Comparison of ENCODE assay signal across 1 cellular context in the genomic region with DNA sequence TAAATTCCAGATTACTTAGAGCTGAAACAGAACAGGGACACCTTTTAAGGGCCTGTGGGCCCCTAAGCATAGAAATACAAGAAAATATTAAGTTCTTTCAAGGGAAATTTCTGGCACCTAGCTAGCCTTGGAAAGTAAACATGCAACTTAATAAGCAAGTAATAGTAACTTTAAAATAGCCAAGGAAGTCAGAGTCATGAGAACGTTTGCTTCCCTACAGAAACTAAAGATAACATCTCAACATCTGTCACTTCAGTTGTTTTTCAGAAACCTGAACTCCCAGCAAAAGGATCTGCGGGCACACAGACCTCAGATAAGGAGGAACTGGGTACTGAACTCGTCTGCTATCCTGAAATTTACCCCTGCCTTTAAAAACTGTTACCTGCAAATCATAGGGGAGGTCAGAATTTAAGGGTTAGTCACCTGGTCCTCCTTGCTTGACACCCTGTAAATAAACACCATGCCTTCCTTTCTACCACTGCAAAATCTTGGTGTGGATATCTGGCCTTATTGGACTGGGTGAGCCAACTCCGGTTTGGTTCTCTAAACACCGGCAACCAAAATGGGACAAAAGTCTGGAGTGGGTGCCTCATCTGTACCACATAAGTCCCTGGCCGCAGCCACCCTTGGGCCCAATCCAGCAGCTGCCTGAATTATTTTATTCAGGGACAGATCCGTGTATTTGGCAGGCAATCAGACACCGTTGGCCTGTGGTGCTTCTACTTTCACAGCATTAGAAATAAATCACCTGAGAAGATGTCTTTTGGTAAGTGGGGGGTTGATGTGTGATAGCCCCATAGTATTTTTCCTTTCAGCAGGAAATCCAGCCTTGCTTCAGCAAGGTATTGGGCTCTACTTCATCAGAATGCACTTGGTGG.
TF ChIP-seq lines count a peak whose summit lies in the region.

No MANE protein-coding gene starts in this region.

TF ChIP-seq in GM12878, 131 proteins besides CTCF, POLR2A, EP300 and RAD21:
- TF ChIP-seq, protein P1, sequence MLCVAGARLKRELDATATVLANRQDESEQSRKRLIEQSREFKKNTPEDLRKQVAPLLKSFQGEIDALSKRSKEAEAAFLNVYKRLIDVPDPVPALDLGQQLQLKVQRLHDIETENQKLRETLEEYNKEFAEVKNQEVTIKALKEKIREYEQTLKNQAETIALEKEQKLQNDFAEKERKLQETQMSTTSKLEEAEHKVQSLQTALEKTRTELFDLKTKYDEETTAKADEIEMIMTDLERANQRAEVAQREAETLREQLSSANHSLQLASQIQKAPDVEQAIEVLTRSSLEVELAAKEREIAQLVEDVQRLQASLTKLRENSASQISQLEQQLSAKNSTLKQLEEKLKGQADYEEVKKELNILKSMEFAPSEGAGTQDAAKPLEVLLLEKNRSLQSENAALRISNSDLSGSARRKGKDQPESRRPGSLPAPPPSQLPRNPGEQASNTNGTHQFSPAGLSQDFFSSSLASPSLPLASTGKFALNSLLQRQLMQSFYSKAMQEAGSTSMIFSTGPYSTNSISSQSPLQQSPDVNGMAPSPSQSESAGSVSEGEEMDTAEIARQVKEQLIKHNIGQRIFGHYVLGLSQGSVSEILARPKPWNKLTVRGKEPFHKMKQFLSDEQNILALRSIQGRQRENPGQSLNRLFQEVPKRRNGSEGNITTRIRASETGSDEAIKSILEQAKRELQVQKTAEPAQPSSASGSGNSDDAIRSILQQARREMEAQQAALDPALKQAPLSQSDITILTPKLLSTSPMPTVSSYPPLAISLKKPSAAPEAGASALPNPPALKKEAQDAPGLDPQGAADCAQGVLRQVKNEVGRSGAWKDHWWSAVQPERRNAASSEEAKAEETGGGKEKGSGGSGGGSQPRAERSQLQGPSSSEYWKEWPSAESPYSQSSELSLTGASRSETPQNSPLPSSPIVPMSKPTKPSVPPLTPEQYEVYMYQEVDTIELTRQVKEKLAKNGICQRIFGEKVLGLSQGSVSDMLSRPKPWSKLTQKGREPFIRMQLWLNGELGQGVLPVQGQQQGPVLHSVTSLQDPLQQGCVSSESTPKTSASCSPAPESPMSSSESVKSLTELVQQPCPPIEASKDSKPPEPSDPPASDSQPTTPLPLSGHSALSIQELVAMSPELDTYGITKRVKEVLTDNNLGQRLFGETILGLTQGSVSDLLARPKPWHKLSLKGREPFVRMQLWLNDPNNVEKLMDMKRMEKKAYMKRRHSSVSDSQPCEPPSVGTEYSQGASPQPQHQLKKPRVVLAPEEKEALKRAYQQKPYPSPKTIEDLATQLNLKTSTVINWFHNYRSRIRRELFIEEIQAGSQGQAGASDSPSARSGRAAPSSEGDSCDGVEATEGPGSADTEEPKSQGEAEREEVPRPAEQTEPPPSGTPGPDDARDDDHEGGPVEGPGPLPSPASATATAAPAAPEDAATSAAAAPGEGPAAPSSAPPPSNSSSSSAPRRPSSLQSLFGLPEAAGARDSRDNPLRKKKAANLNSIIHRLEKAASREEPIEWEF (IDR thresholded peaks at IDR 0.05; ENCODE audit: insufficient replicate concordance, low read depth, low read length), result no peak
- TF ChIP-seq SPI1 (IDR thresholded peaks at IDR 0.05; ENCODE audit: borderline replicate concordance, insufficient read depth, low read depth, low read length), result 0 out of 2 replicates have a peak, but pooled peaks have one; percentile 26
